In the genomic region with DNA sequence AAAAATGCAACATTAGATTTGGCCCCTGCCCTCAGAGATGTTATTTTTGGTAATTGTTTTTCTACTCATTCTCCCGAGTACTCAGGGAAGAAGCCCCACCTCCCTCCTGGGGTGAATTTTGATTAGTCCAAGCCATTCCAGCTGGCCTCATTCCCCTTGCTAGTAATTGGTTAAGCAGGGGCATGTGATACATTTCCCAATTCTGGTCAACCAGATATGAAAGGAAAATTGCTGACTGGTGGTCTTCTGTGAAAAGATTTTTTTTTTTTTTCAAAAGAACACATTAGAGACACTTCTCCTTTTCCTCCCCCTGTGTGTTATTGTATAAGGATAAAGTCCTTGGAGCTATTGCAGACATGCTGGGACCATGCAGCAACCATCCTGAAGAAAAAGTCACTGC, we compare ENCODE assay signal across 20 cellular contexts.
DNase-seq lines count a peak whose midpoint lies in the region; ATAC-seq and TF ChIP-seq lines count a peak whose summit lies in the region.
"Had no signal": no experiment of that assay in that cellular context is flagged by ENCODE, and none has a peak within 500 bp of the region (broad histone marks: within the 10 kb centered on the region; RNA-seq: fewer than 3 reads in every experiment).

No MANE protein-coding gene starts in this region.

- H3K79me2 ChIP-seq in SK-N-SH (ENCODE audit: insufficient read depth), result no peaks in the 10 kb centered on the region

- no peak overlapping the region for H2AK9ac ChIP-seq in IMR-90 (replicated peaks; ENCODE audit: low read depth, low read length, poor library complexity)

- CTCF ChIA-PET in SK-N-SH (lab: Yijun Ruan, JAX) (no interaction called here), IMR-90 (lab: Yijun Ruan, JAX) (no interaction called here), WTC11 (lab: Charles Lee) (interaction anchor here (1.4 kb wide), 1 partner anchor 25 kb away, joined by 3 read pairs; no protein-coding TSS in a partner anchor)

- in situ Hi-C loops in IMR-90 (cut with MboI; ENCODE audit: low sequenced_read_pairs), result no loop called here

- H3K18ac ChIP-seq in IMR-90 (ENCODE audit: low read depth, low read length), result no peak overlapping the region

- intact Hi-C loops in IMR-90 (cut with micrococcal nuclease), result loop anchor here (10.0 kb wide), 2 partner anchors 206 to 1544 kb away; no protein-coding TSS in a partner anchor

- TF ChIP-seq POLR2A in IMR-90 (IDR thresholded peaks at IDR 0.05; ENCODE audit: low read depth, low read length), result no peak

- peaks cover 40% of the 10 kb centered on the region for H3K4me1 Mint-ChIP-seq in WTC11
- peaks cover 21% of the 10 kb centered on the region for H3K4me1 Mint-ChIP-seq in activated T-cell treated with anti-CD3 and anti-CD28 coated beads, Interleukin-2, amount 50 U/mL, for 72 hours (ENCODE audit: low read depth)

- TF ChIP-seq EP300 in SK-N-SH (IDR thresholded peaks at IDR 0.05; ENCODE audit: borderline replicate concordance in 1 of 2, low read depth in 1 of 2, low read length in 1 of 2), result no peak

- peaks cover 7% of the 10 kb centered on the region for H3F3A ChIP-seq in SK-N-SH (replicated peaks; ENCODE audit: insufficient read depth)

- H2AFZ ChIP-seq in SK-N-SH (ENCODE audit: low read depth), result no peak overlapping the region
- no peak overlapping the region for H2AFZ ChIP-seq in IMR-90 (replicated peaks; ENCODE audit: low read length, poor library complexity)

- H2BK20ac ChIP-seq in IMR-90 (ENCODE audit: low read depth, low read length), result peak overlapping the region; percentile 14; the same call in 1 of the 2 replicates

- no peaks in the 10 kb centered on the region for H3K9me2 ChIP-seq in SK-N-SH

- H3K27me3 Mint-ChIP-seq in WTC11 (ENCODE audit: low read depth), result peaks cover 31% of the 10 kb centered on the region
- peaks cover 61% of the 10 kb centered on the region for H3K27me3 Mint-ChIP-seq in activated T-cell treated with anti-CD3 and anti-CD28 coated beads, Interleukin-2, amount 50 U/mL, for 72 hours (ENCODE audit: low read depth)

- H3K79me1 ChIP-seq in IMR-90 (ENCODE audit: low read depth in 1 of 2, low read length in 2 of 2), result no peaks in the 10 kb centered on the region

- no peaks in the 10 kb centered on the region for H3K27me3 ChIP-seq in SK-N-SH (ENCODE audit: insufficient read depth)
- no peaks in the 10 kb centered on the region for H3K27me3 ChIP-seq in IMR-90 (ENCODE audit: control insufficient read depth, insufficient read depth, low read length)
- H3K27me3 ChIP-seq: SJSA1 had no signal

- no peak overlapping the region for H3K14ac ChIP-seq in IMR-90 (replicated peaks; ENCODE audit: low read depth, low read length)

- peaks cover 4% of the 10 kb centered on the region; the same call in 1 of the 2 replicates for H3K9me3 Mint-ChIP-seq in WTC11
- H3K9me3 Mint-ChIP-seq in activated T-cell treated with anti-CD3 and anti-CD28 coated beads, Interleukin-2, amount 50 U/mL, for 72 hours, result no peaks in the 10 kb centered on the region

- ATAC-seq in SK-N-SH treated with all-trans-retinoic acid at 6 μM for 48 hours (no peak), IMR-90 (ENCODE audit: low read depth) (no peak), WTC11 (no peak), GM21528 (IDR thresholded peaks at IDR 0.05; ENCODE audit: low FRiP score, unreplicated experiment) (no peak)
- ATAC-seq in activated T-cell treated with anti-CD3 and anti-CD28 coated beads, Interleukin-2, amount 50 U/mL, for 72 hours (replicated peaks in 1 of 2), result no peak
- ATAC-seq: GM12878 had no signal

- H4K20me1 ChIP-seq in SK-N-SH (ENCODE audit: insufficient read depth) (no peaks in the 10 kb centered on the region), IMR-90 (ENCODE audit: insufficient read depth, low read length) (no peaks in the 10 kb centered on the region)

- TF ChIP-seq RAD21 in SK-N-SH (IDR thresholded peaks at IDR 0.05; ENCODE audit: low read length) (no peak), IMR-90 (IDR thresholded peaks at IDR 0.05; ENCODE audit: low read length) (no peak)

- H3K9ac ChIP-seq in SK-N-SH (no peak overlapping the region), IMR-90 (ENCODE audit: low read depth, low read length) (no peak overlapping the region)

- H3K56ac ChIP-seq in IMR-90 (ENCODE audit: extremely low read depth, insufficient read depth, low read length), result no peak overlapping the region

- H3K9me1 ChIP-seq in IMR-90 (ENCODE audit: insufficient read depth, low read length), result peaks cover 15% of the 10 kb centered on the region

- BruUV-seq in IMR-90 (replicated peaks; lab: Mats Ljungman, UMichigan), result no TSS peak

- H2BK15ac ChIP-seq in IMR-90 (ENCODE audit: low read depth, low read length), result no peak overlapping the region

- WGBS in SK-N-SH (ENCODE audit: low lambda C conversion rate), result 87% methylated on average over 1 of the region's 1 CpG
- no CpG with 5 or more reads among the region's 1 CpG for WGBS in IMR-90 (ENCODE audit: extremely low coverage in 2 of 2, insufficient read length in 1 of 2), 2 experiments

- H3K27ac Mint-ChIP-seq in WTC11, result no peak overlapping the region
- no peak overlapping the region for H3K27ac Mint-ChIP-seq in activated T-cell treated with anti-CD3 and anti-CD28 coated beads, Interleukin-2, amount 50 U/mL, for 72 hours

- H3K4me2 ChIP-seq in SK-N-SH (no peak overlapping the region), IMR-90 (ENCODE audit: low read depth, low read length) (no peak overlapping the region)

- H3K4me3 ChIP-seq in SK-N-SH (ENCODE audit: low read depth in 2 of 2, low read length in 1 of 2) (no peak overlapping the region), IMR-90 (ENCODE audit: insufficient read depth, low read depth, low read length) (no peak overlapping the region)
- H3K4me3 ChIP-seq: GM12878, SJSA1 had no signal

- H3K9me3 ChIP-seq in SK-N-SH (no peaks in the 10 kb centered on the region), IMR-90 (ENCODE audit: control insufficient read depth, insufficient read depth, low read length) (no peaks in the 10 kb centered on the region)
- H3K9me3 ChIP-seq: SJSA1 had no signal

- H3K23ac ChIP-seq in IMR-90 (ENCODE audit: low read depth, low read length), result no peak overlapping the region

- no peak for DNase-seq in SK-N-SH
- no peak for DNase-seq in IMR-90
- DNase-seq in WTC11 (ENCODE audit: low spot score), result no peak
- DNase-seq in activated T-cell treated with anti-CD3 and anti-CD28 coated beads, Interleukin-2, amount 50 U/mL, for 72 hours, result no peak
- no peak for DNase-seq in T1000 (lab: John Stamatoyannopoulos, UW)
- DNase-seq: ACHN, DMS53, GDM1, Karpas-422, MV-4-11, NCI-H1105, NCI-H1436 treated with DMSO at 0.1 percent for 48 hours, NCI-H1930, NCI-H2107, NCI-H446 treated with DMSO at 0.1 percent for 48 hours, NCI-H526 had no signal

- H3K27ac ChIP-seq in SK-N-SH (ENCODE audit: low read depth in 2 of 2, low read length in 1 of 2), result no peak overlapping the region
- H3K27ac ChIP-seq in IMR-90 (ENCODE audit: insufficient read depth, low read length), result no peak overlapping the region
- H3K27ac ChIP-seq: SJSA1 had no signal

- no peak overlapping the region for H2BK120ac ChIP-seq in IMR-90 (ENCODE audit: low read depth, low read length)

- H4K5ac ChIP-seq in IMR-90 (ENCODE audit: low read depth, low read length), result no peak overlapping the region

- POLR2A ChIA-PET in SK-N-SH (lab: Yijun Ruan, JAX) (no interaction called here), IMR-90 (lab: Charles Lee; ENCODE audit: unreplicated experiment) (no interaction called here), WTC11 (lab: Charles Lee) (no interaction called here)

- no peak overlapping the region for H4K91ac ChIP-seq in IMR-90 (ENCODE audit: insufficient read depth, low read depth, low read length)

- no peak overlapping the region for H2AK5ac ChIP-seq in IMR-90 (ENCODE audit: low read depth, low read length)

- H3K36me3 Mint-ChIP-seq in WTC11, result no peaks in the 10 kb centered on the region
- peaks cover 2 to 3% of the 10 kb centered on the region in 2 donors for H3K36me3 Mint-ChIP-seq in activated T-cell treated with anti-CD3 and anti-CD28 coated beads, Interleukin-2, amount 50 U/mL, for 72 hours (ENCODE audit: insufficient read depth in 2 of 2)

- dilution Hi-C loops in IMR-90 (cut with HindIII; ENCODE audit: low sequenced_read_pairs, unreplicated experiment), result no loop called here

- H4K8ac ChIP-seq in IMR-90 (ENCODE audit: low read depth in 2 of 2, low read length in 2 of 2), result no peak overlapping the region

- no peak overlapping the region for H3K4ac ChIP-seq in IMR-90 (ENCODE audit: low read depth, low read length)

- no peak overlapping the region for H3K4me3 Mint-ChIP-seq in WTC11
- H3K4me3 Mint-ChIP-seq in activated T-cell treated with anti-CD3 and anti-CD28 coated beads, Interleukin-2, amount 50 U/mL, for 72 hours, result no peak overlapping the region

- no peak overlapping the region for H2BK5ac ChIP-seq in IMR-90 (ENCODE audit: low read depth, low read length, poor library complexity, severe bottlenecking)

- TF ChIP-seq CTCF in SK-N-SH (IDR thresholded peaks at IDR 0.05), result no peak
- no peak for TF ChIP-seq CTCF in IMR-90 (conservative IDR thresholded peaks at IDR 0.05; ENCODE audit: low read depth, low read length)
- no peak for TF ChIP-seq CTCF in WTC11 (IDR thresholded peaks at IDR 0.05)

- H3K36me3 ChIP-seq in SK-N-SH (replicated peaks in 1 of 2; ENCODE audit: control insufficient read depth in 1 of 2, insufficient read depth in 2 of 2, low read length in 1 of 2) (no peaks in the 10 kb centered on the region), IMR-90 (ENCODE audit: control insufficient read depth, insufficient read depth, low read length) (no peaks in the 10 kb centered on the region)
- H3K36me3 ChIP-seq: SJSA1 had no signal

- H3K4me1 ChIP-seq in SK-N-SH (ENCODE audit: control insufficient read depth in 1 of 2, insufficient read depth in 2 of 2, low read depth in 1 of 2, low read length in 1 of 2) (peaks cover 12 to 25% of the 10 kb centered on the region in 2 experiments), IMR-90 (ENCODE audit: control insufficient read depth, insufficient read depth, low read length) (peaks cover 19% of the 10 kb centered on the region)

TF ChIP-seq in IMR-90, 13 proteins besides CTCF, POLR2A, EP300 and RAD21 (continues in another document):
- TF ChIP-seq RFX5 (IDR thresholded peaks at IDR 0.05; ENCODE audit: low read depth, low read length) (no peak), MAFK (IDR thresholded peaks at IDR 0.05; ENCODE audit: low read depth, low read length) (peak; percentile 73)

TF ChIP-seq in WTC11, 78 proteins besides CTCF, POLR2A, EP300 and RAD21:
- peak; percentile 34; the same call in 1 of the 2 replicates for TF ChIP-seq NFYB (CRISPR knock-in tag; conservative IDR thresholded peaks at IDR 0.05; ENCODE audit: low read depth)
- TF ChIP-seq RORB (CRISPR knock-in tag; IDR thresholded peaks at IDR 0.05), result no peak
- TF ChIP-seq SOX15 (CRISPR knock-in tag; IDR thresholded peaks at IDR 0.05), result no peak
- TF ChIP-seq, protein P1, sequence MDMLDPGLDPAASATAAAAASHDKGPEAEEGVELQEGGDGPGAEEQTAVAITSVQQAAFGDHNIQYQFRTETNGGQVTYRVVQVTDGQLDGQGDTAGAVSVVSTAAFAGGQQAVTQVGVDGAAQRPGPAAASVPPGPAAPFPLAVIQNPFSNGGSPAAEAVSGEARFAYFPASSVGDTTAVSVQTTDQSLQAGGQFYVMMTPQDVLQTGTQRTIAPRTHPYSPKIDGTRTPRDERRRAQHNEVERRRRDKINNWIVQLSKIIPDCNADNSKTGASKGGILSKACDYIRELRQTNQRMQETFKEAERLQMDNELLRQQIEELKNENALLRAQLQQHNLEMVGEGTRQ (CRISPR knock-in tag; IDR thresholded peaks at IDR 0.05), result peak; percentile 44; the same call in 1 of the 2 replicates
- no peak for TF ChIP-seq SMAD4 (CRISPR knock-in tag; IDR thresholded peaks at IDR 0.05)
